In the genomic region with DNA sequence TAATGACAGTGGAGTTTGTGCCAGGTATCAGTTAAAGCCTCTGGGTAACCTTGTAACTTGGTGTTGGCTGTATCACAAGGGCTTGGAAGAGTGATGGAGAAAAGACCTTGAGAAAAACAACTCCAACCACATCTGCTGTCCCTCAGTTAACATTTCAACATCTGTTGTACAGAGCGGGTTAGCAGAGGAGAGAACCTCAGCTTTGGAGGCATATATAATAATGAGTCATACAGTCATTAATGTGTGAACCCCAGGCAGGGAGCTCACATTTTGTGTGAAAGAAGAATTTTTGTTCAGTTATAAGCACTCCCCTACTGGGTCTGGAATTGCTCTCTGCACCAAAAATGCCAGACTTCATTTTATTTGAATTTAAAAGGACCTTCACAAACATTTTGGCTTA, we compare ENCODE assay signal across 18 cellular contexts.
DNase-seq lines count a peak whose midpoint lies in the region; ATAC-seq and TF ChIP-seq lines count a peak whose summit lies in the region.
"Had no signal": no experiment of that assay in that cellular context is flagged by ENCODE, and none has a peak within 500 bp of the region (broad histone marks: within the 10 kb centered on the region; RNA-seq: fewer than 3 reads in every experiment).

No MANE protein-coding gene starts in this region.

- H2AFZ ChIP-seq in MM.1S (ENCODE audit: low read length) (no peak overlapping the region), neural progenitor cell (replicated peaks) (no peak overlapping the region)

- H3K36me3 ChIP-seq in MM.1S (replicated peaks; ENCODE audit: insufficient read depth, low read length) (no peaks in the 10 kb centered on the region), neural progenitor cell (no peaks in the 10 kb centered on the region)
- H3K36me3 ChIP-seq: SJCRH30 had no signal

- H4K20me1 ChIP-seq in MM.1S (ENCODE audit: insufficient read depth, low read length) = no peaks in the 10 kb centered on the region
- H4K20me1 ChIP-seq in neural progenitor cell (ENCODE audit: low read depth) = no peaks in the 10 kb centered on the region

- DNase-seq in MM.1S = no peak
- DNase-seq in brain pericyte (ENCODE audit: low read depth, low spot score) = peak; percentile 22
- peak; percentile 54 for DNase-seq in skeletal muscle cell (ENCODE audit: low read depth)
- no peak for DNase-seq in neural progenitor cell (ENCODE audit: low spot score)
- no peak for DNase-seq in stimulated activated effector memory CD8-positive, alpha-beta T cell treated with anti-CD3 and anti-CD28 coated beads, Interleukin-12 subunit alpha, Interleukin-12 subunit beta, amount 100 ng/mL, for 72 hours (ENCODE audit: low spot score in 2 of 2)
- no peak for DNase-seq in posterior vena cava (ENCODE audit: low spot score)
- no peak for DNase-seq in nucleus accumbens (lab: John Stamatoyannopoulos, UW)
- DNase-seq: DMS79 treated with DMSO at 0.1 percent for 48 hours, GDM1, H7, Karpas-422, NCI-H146, NCI-H2227 treated with DMSO at 0.1 percent for 48 hours, SJCRH30, SW 1271 had no signal

- peaks cover 16% of the 10 kb centered on the region for H3K4me1 Mint-ChIP-seq in neural progenitor cell
- no peaks in the 10 kb centered on the region for H3K4me1 Mint-ChIP-seq in stimulated activated effector memory CD8-positive, alpha-beta T cell treated with anti-CD3 and anti-CD28 coated beads, Interleukin-12 subunit alpha, Interleukin-12 subunit beta, amount 100 ng/mL, for 72 hours

- H3K4me1 ChIP-seq in MM.1S (ENCODE audit: low read length) (no peaks in the 10 kb centered on the region), neural progenitor cell (peaks cover 7% of the 10 kb centered on the region)
- H3K4me1 ChIP-seq: SJCRH30 had no signal

- no peaks in the 10 kb centered on the region for H3K79me2 ChIP-seq in MM.1S (ENCODE audit: low read length)
- no peaks in the 10 kb centered on the region for H3K79me2 ChIP-seq in neural progenitor cell (ENCODE audit: low read depth)

- no peaks in the 10 kb centered on the region for H3F3A ChIP-seq in MM.1S (ENCODE audit: insufficient read depth, low read length)
- H3F3A ChIP-seq in neural progenitor cell (ENCODE audit: low read depth) = no peaks in the 10 kb centered on the region

- H3K9me3 ChIP-seq in MM.1S (replicated peaks; ENCODE audit: insufficient read depth, low read length) (no peaks in the 10 kb centered on the region), neural progenitor cell (ENCODE audit: low read depth) (no peaks in the 10 kb centered on the region)
- H3K9me3 ChIP-seq: SJCRH30 had no signal

- no peaks in the 10 kb centered on the region for H3K27me3 Mint-ChIP-seq in neural progenitor cell (ENCODE audit: insufficient read depth, low read depth)

- intact Hi-C loops in posterior vena cava (cut with DNase I) = no loop called here

- TF ChIP-seq CTCF in MM.1S (IDR thresholded peaks at IDR 0.05; ENCODE audit: low read length) (no peak), neural progenitor cell (IDR thresholded peaks at IDR 0.05) (no peak)

- H3K4me2 ChIP-seq in MM.1S (ENCODE audit: low read depth, low read length) (peak overlapping the region; percentile 17; the same call in 1 of the 2 replicates), neural progenitor cell (no peak overlapping the region)

- H3K27ac ChIP-seq in MM.1S (ENCODE audit: low read length) = no peak overlapping the region
- H3K27ac ChIP-seq in neural progenitor cell = no peak overlapping the region
- H3K27ac ChIP-seq: C4-2B, RWPE1, SJCRH30 had no signal

- H3K9ac ChIP-seq in MM.1S (ENCODE audit: low read length) = no peak overlapping the region
- H3K9ac ChIP-seq in neural progenitor cell = no peak overlapping the region

- H3K4me3 ChIP-seq in MM.1S (ENCODE audit: low read length) = no peak overlapping the region
- no peak overlapping the region for H3K4me3 ChIP-seq in skeletal muscle cell (ENCODE audit: low read depth, low read length)
- no peak overlapping the region for H3K4me3 ChIP-seq in neural progenitor cell
- H3K4me3 ChIP-seq: SJCRH30 had no signal

- H3K9me3 Mint-ChIP-seq in neural progenitor cell = no peaks in the 10 kb centered on the region
- H3K9me3 Mint-ChIP-seq in stimulated activated effector memory CD8-positive, alpha-beta T cell treated with anti-CD3 and anti-CD28 coated beads, Interleukin-12 subunit alpha, Interleukin-12 subunit beta, amount 100 ng/mL, for 72 hours = no peaks in the 10 kb centered on the region

- H3K27me3 ChIP-seq in MM.1S (replicated peaks; ENCODE audit: insufficient read depth, low read length) = no peaks in the 10 kb centered on the region
- H3K27me3 ChIP-seq in neural progenitor cell = no peaks in the 10 kb centered on the region
- H3K27me3 ChIP-seq: SJCRH30 had no signal

- no peaks in the 10 kb centered on the region for H3K9me2 ChIP-seq in MM.1S (replicated peaks; ENCODE audit: insufficient read depth, low read length)

- ATAC-seq in GM19351 (IDR thresholded peaks at IDR 0.05; ENCODE audit: unreplicated experiment) = peak; percentile 73
- no peak for ATAC-seq in stimulated activated effector memory CD8-positive, alpha-beta T cell treated with anti-CD3 and anti-CD28 coated beads, Interleukin-12 subunit alpha, Interleukin-12 subunit beta, amount 100 ng/mL, for 72 hours

- H3K27ac Mint-ChIP-seq in neural progenitor cell = no peak overlapping the region
- H3K27ac Mint-ChIP-seq in stimulated activated effector memory CD8-positive, alpha-beta T cell treated with anti-CD3 and anti-CD28 coated beads, Interleukin-12 subunit alpha, Interleukin-12 subunit beta, amount 100 ng/mL, for 72 hours = no peak overlapping the region

- no peak overlapping the region for H3K4me3 Mint-ChIP-seq in neural progenitor cell
- no peak overlapping the region for H3K4me3 Mint-ChIP-seq in stimulated activated effector memory CD8-positive, alpha-beta T cell treated with anti-CD3 and anti-CD28 coated beads, Interleukin-12 subunit alpha, Interleukin-12 subunit beta, amount 100 ng/mL, for 72 hours

- H3K36me3 Mint-ChIP-seq in neural progenitor cell = no peaks in the 10 kb centered on the region
- no peaks in the 10 kb centered on the region for H3K36me3 Mint-ChIP-seq in stimulated activated effector memory CD8-positive, alpha-beta T cell treated with anti-CD3 and anti-CD28 coated beads, Interleukin-12 subunit alpha, Interleukin-12 subunit beta, amount 100 ng/mL, for 72 hours

Comparison
In these comparisons a context has a peak if more than half of its experiments do, and no peak if none do; other contexts are left out.
1. DNase-seq: peak in brain pericyte (single experiment) and skeletal muscle cell (single experiment); none in MM.1S (single experiment), neural progenitor cell (single experiment), stimulated activated effector memory CD8-positive, alpha-beta T cell treated with anti-CD3 and anti-CD28 coated beads, Interleukin-12 subunit alpha, Interleukin-12 subunit beta, amount 100 ng/mL, for 72 hours (0 of 2), posterior vena cava (single experiment) and nucleus accumbens (0 of 56).